In the genomic region with DNA sequence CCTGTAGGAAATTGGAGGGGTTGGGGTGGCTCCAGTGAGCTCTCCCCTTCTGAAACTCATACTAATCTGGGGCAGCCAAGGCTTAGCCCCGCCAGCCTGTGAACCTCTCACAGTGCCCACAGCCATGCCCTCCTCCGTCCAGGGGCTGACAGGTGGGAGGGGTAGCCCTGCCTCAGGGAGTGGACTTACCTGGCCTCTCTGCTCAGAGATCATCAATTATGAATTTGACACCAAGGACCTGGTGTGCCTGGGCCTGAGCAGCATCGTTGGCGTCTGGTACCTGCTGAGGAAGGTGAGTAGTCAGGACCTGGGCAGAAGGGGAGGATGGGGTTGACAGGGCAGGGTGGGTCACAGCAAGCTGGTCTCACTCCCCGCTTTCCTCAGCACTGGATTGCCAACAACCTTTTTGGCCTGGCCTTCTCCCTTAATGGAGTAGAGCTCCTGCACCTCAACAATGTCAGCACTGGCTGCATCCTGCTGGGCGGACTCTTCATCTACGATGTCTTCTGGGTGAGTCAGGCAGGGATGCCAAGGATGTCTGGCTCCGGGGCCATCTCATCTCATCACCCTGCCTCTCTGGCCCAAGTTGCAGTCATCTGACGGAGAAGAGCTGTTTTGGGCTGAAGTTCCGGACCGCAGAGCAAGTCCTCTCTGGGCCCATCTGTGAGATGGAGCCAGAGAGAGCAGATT, we compare ENCODE assay signal across 10 cellular contexts. TPM values are rescaled to one million over a fixed set of nuclear protein-coding genes. Genes with fewer than 3 reads are reported as not detected.
DNase-seq lines count a peak whose midpoint lies in the region; ATAC-seq and TF ChIP-seq lines count a peak whose summit lies in the region.
"Had no signal": no experiment of that assay in that cellular context is flagged by ENCODE, and none has a peak within 500 bp of the region (broad histone marks: within the 10 kb centered on the region; RNA-seq: fewer than 3 reads in every experiment).

No MANE protein-coding gene starts in this region.

- ATAC-seq in activated CD8-positive, alpha-beta T cell treated with anti-CD3 and anti-CD28 coated beads, Interleukin-2, amount 10 ng/mL, durations not matched to agents 7 days and 5 days = no peak
- ATAC-seq in naive thymus-derived CD8-positive, alpha-beta T cell = no peak
- no peak for ATAC-seq in left lobe of liver

- no peaks in the 10 kb centered on the region for H3K79me2 ChIP-seq in H9 (ENCODE audit: insufficient read depth, low read length)

- POLR2A ChIA-PET in activated CD8-positive, alpha-beta T cell treated with anti-CD3 and anti-CD28 coated beads, Interleukin-2, amount 10 ng/mL, durations not matched to agents 7 days and 5 days (lab: Charles Lee) = no interaction called here
- POLR2A ChIA-PET in naive thymus-derived CD8-positive, alpha-beta T cell (lab: Charles Lee) = no interaction called here

- H3K27me3 Mint-ChIP-seq in CD14-positive monocyte (ENCODE audit: low read depth in 3 of 3) (no peaks in the 10 kb centered on the region), H9 (ENCODE audit: low read depth) (no peaks in the 10 kb centered on the region)
- H3K27me3 Mint-ChIP-seq in activated CD8-positive, alpha-beta T cell treated with anti-CD3 and anti-CD28 coated beads, Interleukin-2, amount 10 ng/mL, durations not matched to agents 7 days and 5 days (ENCODE audit: low read depth) = no peaks in the 10 kb centered on the region
- H3K27me3 Mint-ChIP-seq in naive thymus-derived CD8-positive, alpha-beta T cell = no peaks in the 10 kb centered on the region

- H3K27ac Mint-ChIP-seq in CD14-positive monocyte = peak overlapping the region; percentile 33 to 99 (median 76)
- H3K27ac Mint-ChIP-seq in H9 = peak overlapping the region in 1 of 3 experiments; percentile 97; a peak in 1 of 7 replicates
- peak overlapping the region; percentile 98 for H3K27ac Mint-ChIP-seq in activated CD8-positive, alpha-beta T cell treated with anti-CD3 and anti-CD28 coated beads, Interleukin-2, amount 10 ng/mL, durations not matched to agents 7 days and 5 days
- H3K27ac Mint-ChIP-seq in naive thymus-derived CD8-positive, alpha-beta T cell = peak overlapping the region; percentile 58 to 99 (median 98)

- DNase-seq in CD14-positive monocyte (ENCODE audit: low spot score) (no peak), H9 (no peak), iPS-NIHi7 (ENCODE audit: extremely low spot score) (no peak), ureter (ENCODE audit: low spot score) (no peak), GF-D8 (lab: John Stamatoyannopoulos, UW) (no peak), left lobe of liver (ENCODE audit: low spot score) (no peak)
- DNase-seq in activated CD8-positive, alpha-beta T cell treated with anti-CD3 and anti-CD28 coated beads, Interleukin-2, amount 10 ng/mL, durations not matched to agents 7 days and 5 days = no peak
- no peak for DNase-seq in naive thymus-derived CD8-positive, alpha-beta T cell
- DNase-seq: stimulated activated CD4-positive, alpha-beta T cell treated with anti-CD3 and anti-CD28 coated beads, Interleukin-4, amount 100 ng/mL, for 4 hours; upper lobe of left lung had no signal

- no peak overlapping the region for H2BK15ac ChIP-seq in H9 (ENCODE audit: low read depth, low read length)

- H3K14ac ChIP-seq in H9 (ENCODE audit: insufficient read depth, low read length) = no peak overlapping the region

- no peak overlapping the region for H2BK20ac ChIP-seq in H9 (ENCODE audit: low read depth, low read length, poor library complexity, severe bottlenecking)

- H3K4me3 Mint-ChIP-seq in CD14-positive monocyte (no peak overlapping the region), H9 (peak overlapping the region; percentile 80 to 92)
- peak overlapping the region; percentile 87 for H3K4me3 Mint-ChIP-seq in activated CD8-positive, alpha-beta T cell treated with anti-CD3 and anti-CD28 coated beads, Interleukin-2, amount 10 ng/mL, durations not matched to agents 7 days and 5 days
- peak overlapping the region in 9 of 10 donors; percentile 16 to 93 (median 91) for H3K4me3 Mint-ChIP-seq in naive thymus-derived CD8-positive, alpha-beta T cell

- H3K4me1 ChIP-seq in H9 (ENCODE audit: insufficient read depth, low read length) = no peaks in the 10 kb centered on the region

- WGBS in H9 (ENCODE audit: extremely low coverage, insufficient read length, low lambda C conversion rate) = no CpG with 5 or more reads among the region's 11 CpGs

- no peak overlapping the region for H3K56ac ChIP-seq in H9 (ENCODE audit: insufficient read length, low read depth, low read length)

- H2BK120ac ChIP-seq in H9 (ENCODE audit: low read depth, low read length, poor library complexity, severe bottlenecking) = no peak overlapping the region

- no peak overlapping the region for H2AFZ ChIP-seq in H9 (ENCODE audit: low read length)

- no peak overlapping the region for H2BK12ac ChIP-seq in H9 (ENCODE audit: insufficient read length, low read depth, low read length)

- no peak overlapping the region for H3K4ac ChIP-seq in H9 (ENCODE audit: low read depth, low read length)

- H3K4me1 Mint-ChIP-seq in CD14-positive monocyte (peaks cover 18% of the 10 kb centered on the region), H9 (peaks cover 0 to 11% of the 10 kb centered on the region in 2 experiments; a peak in 2 of 4 replicates)
- peaks cover 21% of the 10 kb centered on the region for H3K4me1 Mint-ChIP-seq in activated CD8-positive, alpha-beta T cell treated with anti-CD3 and anti-CD28 coated beads, Interleukin-2, amount 10 ng/mL, durations not matched to agents 7 days and 5 days (ENCODE audit: low read depth)
- peaks cover 15 to 30% (median 26%) of the 10 kb centered on the region in 4 donors for H3K4me1 Mint-ChIP-seq in naive thymus-derived CD8-positive, alpha-beta T cell

- H4K8ac ChIP-seq in H9 (replicated peaks; ENCODE audit: insufficient read length, low read depth, low read length) = no peak overlapping the region

- H3K23ac ChIP-seq in H9 (ENCODE audit: insufficient read length, low read depth, low read length) = no peak overlapping the region

- no peak overlapping the region for H4K91ac ChIP-seq in H9 (ENCODE audit: insufficient read length, low read depth, low read length)

- H3T11ph ChIP-seq in H9 (ENCODE audit: low read length) = no peak overlapping the region

- no peak overlapping the region for H2BK5ac ChIP-seq in H9 (ENCODE audit: insufficient read length, low read length)

- CTCF ChIA-PET in activated CD8-positive, alpha-beta T cell treated with anti-CD3 and anti-CD28 coated beads, Interleukin-2, amount 10 ng/mL, durations not matched to agents 7 days and 5 days (lab: Charles Lee) = interaction anchor here (1.5 to 5.3 kb wide), 5 partner anchors 8 to 112 kb away, joined by 3 to 45 read pairs (median 4); no protein-coding TSS in a partner anchor

- no peak overlapping the region for H3K4me2 ChIP-seq in H9 (ENCODE audit: insufficient read depth, insufficient read length, low read length)

- H3K79me1 ChIP-seq in H9 (ENCODE audit: insufficient read depth, low read depth, low read length, poor library complexity, severe bottlenecking) = no peaks in the 10 kb centered on the region

- H3K9ac ChIP-seq in H9 (ENCODE audit: extremely low read depth, insufficient read length, low read length) = no peak overlapping the region

- TF ChIP-seq CTCF in CD14-positive monocyte (IDR thresholded peaks at IDR 0.05) (no peak), H9 (conservative IDR thresholded peaks at IDR 0.05) (no peak)

- H3K9me3 ChIP-seq in H9 (ENCODE audit: control insufficient read depth, low read depth, low read length) = no peaks in the 10 kb centered on the region
- H3K9me3 ChIP-seq: upper lobe of left lung had no signal

- H3K18ac ChIP-seq in H9 (ENCODE audit: insufficient read length, low read depth, low read length) = no peak overlapping the region

- intact Hi-C loops in CD14-positive monocyte (cut with micrococcal nuclease) = no loop called here

- no peak overlapping the region for H2AK5ac ChIP-seq in H9 (ENCODE audit: insufficient read length, low read length)

- H3K27me3 ChIP-seq in H9 (ENCODE audit: insufficient read depth, low read length) = no peaks in the 10 kb centered on the region
- H3K27me3 ChIP-seq: upper lobe of left lung had no signal

- H3K23me2 ChIP-seq in H9 (ENCODE audit: insufficient read length, low read depth, low read length, poor library complexity, severe bottlenecking) = peaks cover 3% of the 10 kb centered on the region

- H4K20me1 ChIP-seq in H9 (ENCODE audit: control insufficient read depth, insufficient read depth, insufficient read length) = no peaks in the 10 kb centered on the region

- H3K36me3 Mint-ChIP-seq in CD14-positive monocyte (peaks cover 78 to 95% of the 10 kb centered on the region in 2 donors), H9 (ENCODE audit: insufficient read depth in 1 of 3, low read depth in 3 of 3) (peaks cover 35 to 80% (median 51%) of the 10 kb centered on the region in 3 experiments)
- H3K36me3 Mint-ChIP-seq in activated CD8-positive, alpha-beta T cell treated with anti-CD3 and anti-CD28 coated beads, Interleukin-2, amount 10 ng/mL, durations not matched to agents 7 days and 5 days (ENCODE audit: low read depth) = peaks cover 63% of the 10 kb centered on the region
- H3K36me3 Mint-ChIP-seq in naive thymus-derived CD8-positive, alpha-beta T cell = peaks cover 0 to 64% (median 6%) of the 10 kb centered on the region in 3 donors

- no peak overlapping the region for H3K27ac ChIP-seq in H9 (ENCODE audit: insufficient read length, low read depth, low read length)
- H3K27ac ChIP-seq: upper lobe of left lung had no signal

- no peak overlapping the region for H4K5ac ChIP-seq in H9 (ENCODE audit: insufficient read length, low read depth, low read length)

- no peaks in the 10 kb centered on the region for H3K9me3 Mint-ChIP-seq in CD14-positive monocyte
- no peaks in the 10 kb centered on the region for H3K9me3 Mint-ChIP-seq in H9
- no peaks in the 10 kb centered on the region for H3K9me3 Mint-ChIP-seq in activated CD8-positive, alpha-beta T cell treated with anti-CD3 and anti-CD28 coated beads, Interleukin-2, amount 10 ng/mL, durations not matched to agents 7 days and 5 days (ENCODE audit: insufficient read depth)
- H3K9me3 Mint-ChIP-seq in naive thymus-derived CD8-positive, alpha-beta T cell = no peaks in the 10 kb centered on the region

RNA-seq across cellular contexts. Expression of a gene that starts 34.7 kb away (rescaled TPM):
- 100 to 1,000 TPM; 320 to 329 TPM for polyA plus RNA-seq in CD14-positive monocyte
- total RNA-seq in H9 (2021) (162 and 169 TPM in 2 replicates), ureter (176 TPM), left lobe of liver (147 TPM)
- total RNA-seq in activated CD8-positive, alpha-beta T cell treated with anti-CD3 and anti-CD28 coated beads, Interleukin-2, amount 10 ng/mL, durations not matched to agents 7 days and 5 days = 100 to 1,000 TPM; 117 to 127 TPM
- total RNA-seq in naive thymus-derived CD8-positive, alpha-beta T cell = 100 to 1,000 TPM; 105 to 109 TPM
- 100 to 1,000 TPM in 2 of 3 donors, 10 to 100 TPM in 1; 96.5 to 115 (median 113) TPM for polyA plus RNA-seq in naive thymus-derived CD8-positive, alpha-beta T cell

RNA-seq across cellular contexts. Expression of a gene that starts 56.1 kb away (rescaled TPM):
- polyA plus RNA-seq in CD14-positive monocyte = 10 to 100 TPM in 1 of 2 donors, 1 to 10 TPM in 1; 3.9 to 12.5 TPM
- total RNA-seq in H9 (2021) (355 and 360 TPM in 2 replicates), ureter (367 TPM), left lobe of liver (37.2 TPM)
- total RNA-seq in activated CD8-positive, alpha-beta T cell treated with anti-CD3 and anti-CD28 coated beads, Interleukin-2, amount 10 ng/mL, durations not matched to agents 7 days and 5 days = under 1 TPM; 0.42 to 0.50 TPM
- total RNA-seq in naive thymus-derived CD8-positive, alpha-beta T cell = 1 to 10 TPM in 1 of 2 experiments, under 1 TPM in 1; 0.88 to 1.3 TPM
- polyA plus RNA-seq in naive thymus-derived CD8-positive, alpha-beta T cell = under 1 TPM; 0.29 to 0.87 (median 0.51) TPM

Comparison
In these comparisons a context has a peak if more than half of its experiments do, and no peak if none do; other contexts are left out.
1. H3K4me3 Mint-ChIP-seq: peak in H9 (2 of 2), activated CD8-positive, alpha-beta T cell treated with anti-CD3 and anti-CD28 coated beads, Interleukin-2, amount 10 ng/mL, durations not matched to agents 7 days and 5 days (single experiment) and naive thymus-derived CD8-positive, alpha-beta T cell (9 of 10); none in CD14-positive monocyte (0 of 2).
2. RNA of a gene that starts 56.1 kb away (total RNA-seq): 367 TPM in ureter (single experiment), 355 to 360 TPM in H9 and 37.2 TPM in left lobe of liver (single experiment); 0.88 to 1.3 TPM in naive thymus-derived CD8-positive, alpha-beta T cell and 0.42 to 0.50 TPM in activated CD8-positive, alpha-beta T cell treated with anti-CD3 and anti-CD28 coated beads, Interleukin-2, amount 10 ng/mL, durations not matched to agents 7 days and 5 days; every median in the first group is over 10 times any median in the second.